9 cellular contexts compared by ENCODE assay signal in the genomic region with DNA sequence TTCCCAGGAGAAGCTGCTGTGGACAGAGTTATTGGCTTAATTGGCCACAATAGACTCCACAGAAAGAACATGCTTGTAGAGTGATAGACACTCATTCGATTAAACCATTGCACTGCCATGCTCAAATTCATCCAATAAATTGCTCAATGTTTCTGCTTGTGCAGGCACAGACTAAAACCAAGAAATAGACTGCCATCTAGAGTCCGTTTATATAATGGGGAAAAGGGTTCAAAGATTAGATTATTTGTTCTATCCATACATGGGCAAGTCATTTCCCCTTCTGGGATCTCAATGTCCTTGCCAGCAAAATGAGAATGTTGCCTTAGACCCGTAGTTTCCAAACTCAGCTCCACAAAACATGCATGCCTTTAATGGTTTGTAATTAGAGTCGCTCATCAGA. TPM values are rescaled to one million over a fixed set of nuclear protein-coding genes. Genes with fewer than 3 reads are reported as not detected.
DNase-seq lines count a peak whose midpoint lies in the region; ATAC-seq and TF ChIP-seq lines count a peak whose summit lies in the region.
"Had no signal": no experiment of that assay in that cellular context is flagged by ENCODE, and none has a peak within 500 bp of the region (broad histone marks: within the 10 kb centered on the region; RNA-seq: fewer than 3 reads in every experiment).

No MANE protein-coding gene starts in this region.

- H3K27ac ChIP-seq in ascending aorta, result peak overlapping the region; percentile 69 to 75

- H3K9me3 ChIP-seq in ascending aorta, result no peaks in the 10 kb centered on the region

- peak in 2 of 3 experiments; percentile 33 to 53 for TF ChIP-seq CTCF in ascending aorta (IDR thresholded peaks at IDR 0.05)

- peaks cover 0 to 9% of the 10 kb centered on the region in 2 donors for H3K4me1 ChIP-seq in ascending aorta

- DNase-seq in NCI-H1092 treated with DMSO at 0.1 percent for 48 hours (lab: John Stamatoyannopoulos, UW), result peak; percentile 65
- DNase-seq in NCI-H1092 (lab: John Stamatoyannopoulos, UW), result no peak
- DNase-seq in NCI-H146 treated with DMSO at 0.1 percent for 48 hours (lab: John Stamatoyannopoulos, UW; ENCODE audit: unreplicated experiment), result peak; percentile 6
- DNase-seq in ascending aorta (ENCODE audit: low spot score in 2 of 2), result no peak
- DNase-seq in left lobe of liver (ENCODE audit: low spot score), result no peak
- no peak for DNase-seq in NK-92 (lab: John Stamatoyannopoulos, UW; ENCODE audit: unreplicated experiment)
- no peak for DNase-seq in NCI-H2081 treated with DMSO at 0.1 percent for 48 hours (lab: John Stamatoyannopoulos, UW)

- no peaks in the 10 kb centered on the region for H3K27me3 ChIP-seq in ascending aorta

- intact Hi-C loops in ascending aorta (cut with DNase I), result loop anchor here (1.0 to 5.0 kb wide), 2 partner anchors 34 to 53 kb away; partner anchors contain the start of gene RTL8A

- H3K36me3 ChIP-seq in ascending aorta, result no peaks in the 10 kb centered on the region

- no peak overlapping the region for H3K4me3 ChIP-seq in ascending aorta

- ATAC-seq in left lobe of liver (peak; percentile 61), HG03280 (IDR thresholded peaks at IDR 0.05; ENCODE audit: unreplicated experiment) (no peak)
- ATAC-seq: naive thymus-derived CD4-positive, alpha-beta T cell had no signal

RNA-seq across cellular contexts. Expression of gene SMIM10, which starts 8.7 kb away (rescaled TPM):
- total RNA-seq in ascending aorta (11.7 TPM), left lobe of liver (0.33 TPM)
- total RNA-seq: naive thymus-derived CD4-positive, alpha-beta T cell had no signal

RNA-seq across cellular contexts. Expression of gene RTL8B, which starts 22.9 kb away (rescaled TPM):
- 25.5 TPM for total RNA-seq in ascending aorta
- 0.93 TPM for total RNA-seq in left lobe of liver

RNA-seq across cellular contexts. Expression of gene RTL8C, which starts 32.7 kb away (rescaled TPM):
- total RNA-seq in ascending aorta (96.7 TPM), left lobe of liver (28.2 TPM)

RNA-seq across cellular contexts. Expression of gene RTL8A, which starts 52.5 kb away (rescaled TPM):
- 31.5 TPM for total RNA-seq in ascending aorta
- total RNA-seq in left lobe of liver, result 10.9 TPM

Comparison
In these comparisons a context has a peak if more than half of its experiments do, and no peak if none do; other contexts are left out.
1. DNase-seq: peak in NCI-H1092 treated with DMSO at 0.1 percent for 48 hours (single experiment) and NCI-H146 treated with DMSO at 0.1 percent for 48 hours (single experiment); none in NCI-H1092 (single experiment), ascending aorta (0 of 2), left lobe of liver (single experiment), NK-92 (single experiment) and NCI-H2081 treated with DMSO at 0.1 percent for 48 hours (single experiment).
2. RNA of gene RTL8B, which starts 22.9 kb away (total RNA-seq): 25.5 TPM in ascending aorta (single experiment); 0.93 TPM in left lobe of liver (single experiment); every median in the first group is over 10 times any median in the second.